Comparison of ENCODE assay signal across 39 cellular contexts in the genomic region with DNA sequence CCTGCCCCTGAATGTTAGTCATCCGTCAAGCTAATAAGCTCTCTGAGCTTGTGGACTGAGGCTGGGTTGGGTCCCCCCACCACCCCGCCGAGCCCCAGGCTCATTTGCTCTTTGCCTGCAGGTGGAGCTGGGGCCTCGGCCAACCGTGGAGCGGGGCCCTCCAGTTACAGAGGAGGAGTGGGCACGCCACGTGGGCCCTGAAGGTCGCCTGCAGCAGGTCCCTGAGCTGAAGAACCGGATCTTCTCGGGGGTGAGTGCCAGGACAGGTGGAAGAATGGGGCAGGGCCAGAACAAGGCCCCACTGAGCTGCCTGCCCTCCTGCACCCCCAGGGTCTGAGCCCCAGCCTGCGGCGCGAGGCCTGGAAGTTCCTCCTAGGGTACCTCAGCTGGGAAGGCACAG. TPM values are rescaled to one million over a fixed set of nuclear protein-coding genes. Genes with fewer than 3 reads are reported as not detected.
"Had no signal": no experiment of that assay in that cellular context is flagged by ENCODE, and none has a peak within 500 bp of the region (broad histone marks: within the 10 kb centered on the region; RNA-seq: fewer than 3 reads in every experiment).

No MANE protein-coding gene starts in this region.

- H3K4me3 Mint-ChIP-seq: activated B cell treated with CpG ODN at 0.5 μM for 24 hours; activated CD4-positive, alpha-beta memory T cell treated with anti-CD3 and anti-CD28 coated beads for 36 hours; activated CD8-positive, alpha-beta memory T cell treated with anti-CD3 and anti-CD28 coated beads, Interleukin-2, amount 10 ng/mL, durations not matched to agents 7 days and 5 days; activated naive CD8-positive, alpha-beta T cell treated with anti-CD3 and anti-CD28 coated beads for 36 hours; activated T-cell treated with anti-CD3 and anti-CD28 coated beads, Interleukin-2, amount 50 U/mL, for 72 hours; activated T-helper 17 cell treated with anti-CD3 and anti-CD28 coated beads, Interleukin-2, amount 50 U/mL, for 72 hours; T-cell had no signal

- H3K9me3 ChIP-seq: MG63, Peyer's patch had no signal

- H3K9me3 Mint-ChIP-seq: activated B cell treated with CpG ODN at 0.5 μM for 24 hours; activated CD4-positive, alpha-beta memory T cell treated with anti-CD3 and anti-CD28 coated beads for 36 hours; activated naive CD8-positive, alpha-beta T cell treated with anti-CD3 and anti-CD28 coated beads for 36 hours; activated T-cell treated with anti-CD3 and anti-CD28 coated beads, Interleukin-2, amount 50 U/mL, for 72 hours; activated T-helper 17 cell treated with anti-CD3 and anti-CD28 coated beads, Interleukin-2, amount 50 U/mL, for 72 hours; T-cell had no signal

- H3K4me3 ChIP-seq: MG63, Peyer's patch had no signal

- H3K27ac ChIP-seq: brain microvascular endothelial cell, Peyer's patch, VCaP had no signal

- H3K27ac Mint-ChIP-seq: activated B cell treated with CpG ODN at 0.5 μM for 24 hours; activated CD4-positive, alpha-beta memory T cell treated with anti-CD3 and anti-CD28 coated beads for 36 hours; activated CD8-positive, alpha-beta memory T cell treated with anti-CD3 and anti-CD28 coated beads, Interleukin-2, amount 10 ng/mL, durations not matched to agents 7 days and 5 days; activated naive CD8-positive, alpha-beta T cell treated with anti-CD3 and anti-CD28 coated beads for 36 hours; T-cell had no signal

- DNase-seq: activated B cell treated with CpG ODN at 0.5 μM for 24 hours; activated CD4-positive, alpha-beta memory T cell treated with anti-CD3 and anti-CD28 coated beads for 36 hours; activated CD4-positive, alpha-beta T cell treated with anti-CD3 and anti-CD28 coated beads for 4 hours; activated CD4-positive, alpha-beta T cell treated with anti-CD3 and anti-CD28 coated beads, Interleukin-2, amount 50 U/mL, for 1 hour; activated CD4-positive, CD25-positive, alpha-beta regulatory T cell treated with anti-CD3 and anti-CD28 coated beads, Interleukin-2, amount 50 U/mL, for 72 hours; activated CD8-positive, alpha-beta memory T cell treated with anti-CD3 and anti-CD28 coated beads for 24 hours; activated CD8-positive, alpha-beta memory T cell treated with anti-CD3 and anti-CD28 coated beads, Interleukin-2, amount 10 ng/mL, durations not matched to agents 7 days and 5 days; activated CD8-positive, alpha-beta memory T cell treated with anti-CD3 and anti-CD28 coated beads, Interleukin-2, amount 50 U/mL, for 48 hours; activated effector memory CD4-positive, alpha-beta T cell treated with anti-CD3 and anti-CD28 coated beads, Interleukin-2, amount 50 U/mL, for 16 hours; activated naive CD4-positive, alpha-beta T cell; activated naive CD4-positive, alpha-beta T cell treated with anti-CD3 and anti-CD28 coated beads, Interleukin-2, amount 50 U/mL, for 16 hours; activated naive CD8-positive, alpha-beta T cell treated with anti-CD3 and anti-CD28 coated beads for 36 hours; activated T-cell treated with anti-CD3 and anti-CD28 coated beads, Interleukin-2, amount 50 U/mL, for 72 hours; amniotic stem cell; aorta; brain microvascular endothelial cell; central memory CD4-positive, alpha-beta T cell; Kasumi-1; KG1; MG63; NCI-H1092; NCI-H1436 treated with DMSO at 0.1 percent for 48 hours; NCI-H1694 treated with DMSO at 0.1 percent for 48 hours; NCI-H2029; NCI-H510A; NCI-H526; NCI-H748 treated with DMSO at 0.1 percent for 48 hours; NK-92 treated with Interleukin-12 subunit alpha and Interleukin-12 subunit beta, amount 100 ng/mL, for 24 hours; PC-3; Peyer's patch; RPMI8226; SHP77 treated with DMSO at 0.1 percent for 48 hours; T-cell; T-helper 2 cell; T-helper 9 cell had no signal

- ATAC-seq: activated CD8-positive, alpha-beta memory T cell treated with anti-CD3 and anti-CD28 coated beads, Interleukin-2, amount 10 ng/mL, durations not matched to agents 7 days and 5 days; activated T-cell treated with anti-CD3 and anti-CD28 coated beads, Interleukin-2, amount 50 U/mL, for 72 hours; activated T-helper 17 cell treated with anti-CD3 and anti-CD28 coated beads, Interleukin-2, amount 50 U/mL, for 72 hours; PC-3; SK-N-SH treated with all-trans-retinoic acid at 6 μM for 48 hours; T-cell had no signal

- H3K27me3 ChIP-seq: brain microvascular endothelial cell, MG63, Peyer's patch had no signal

- H3K4me1 Mint-ChIP-seq: activated T-helper 17 cell treated with anti-CD3 and anti-CD28 coated beads, Interleukin-2, amount 50 U/mL, for 72 hours had no signal

- H3K27me3 Mint-ChIP-seq: activated B cell treated with CpG ODN at 0.5 μM for 24 hours; activated CD4-positive, alpha-beta memory T cell treated with anti-CD3 and anti-CD28 coated beads for 36 hours; activated CD8-positive, alpha-beta memory T cell treated with anti-CD3 and anti-CD28 coated beads, Interleukin-2, amount 10 ng/mL, durations not matched to agents 7 days and 5 days; activated naive CD8-positive, alpha-beta T cell treated with anti-CD3 and anti-CD28 coated beads for 36 hours; activated T-helper 17 cell treated with anti-CD3 and anti-CD28 coated beads, Interleukin-2, amount 50 U/mL, for 72 hours; T-cell had no signal

RNA-seq across cellular contexts. Expression of a gene that starts 14.0 kb away (rescaled TPM):
- total RNA-seq: Peyer's patch, SK-MEL-5 had no signal
